In the genomic region with DNA sequence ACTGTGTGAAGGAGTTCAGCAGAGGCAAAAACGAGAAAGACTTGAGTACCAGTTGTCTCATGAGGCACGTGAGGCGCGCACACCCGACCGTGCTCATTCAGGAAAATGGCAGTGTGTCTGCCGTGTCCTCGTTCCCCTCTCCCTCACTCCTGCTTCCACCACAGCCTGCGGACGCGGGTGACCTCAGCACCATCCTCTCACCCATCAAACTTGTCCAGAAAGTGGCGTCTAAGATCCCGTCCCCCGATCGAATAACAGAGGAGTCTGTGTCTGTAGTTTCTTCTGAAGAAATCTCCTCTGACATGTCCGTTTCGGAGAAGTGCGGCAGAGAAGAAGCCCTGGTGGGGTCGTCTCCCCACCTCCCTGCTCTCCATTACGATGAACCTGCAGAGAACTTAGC, we compare ENCODE assay signal across 33 cellular contexts.
"Had no signal": no experiment of that assay in that cellular context is flagged by ENCODE, and none has a peak within 500 bp of the region (broad histone marks: within the 10 kb centered on the region; RNA-seq: fewer than 3 reads in every experiment).

No MANE protein-coding gene starts in this region.

- H3K4me3 Mint-ChIP-seq: activated CD4-positive, alpha-beta memory T cell treated with anti-CD3 and anti-CD28 coated beads, Interleukin-2, amount 10 ng/mL, durations not matched to agents 7 days and 5 days; activated CD8-positive, alpha-beta memory T cell treated with anti-CD3 and anti-CD28 coated beads, Interleukin-2, amount 10 ng/mL, durations not matched to agents 7 days and 5 days; activated naive CD4-positive, alpha-beta T cell treated with anti-CD3 and anti-CD28 coated beads, Interleukin-2, amount 50 U/mL, for 24 hours; activated naive CD8-positive, alpha-beta T cell treated with anti-CD3 and anti-CD28 coated beads, Interleukin-2, amount 10 ng/mL, durations not matched to agents 7 days and 5 days; T-cell had no signal

- H3K9ac ChIP-seq: KMS-11, SK-N-SH had no signal

- H3K9me3 ChIP-seq: body of pancreas, SJSA1, SK-N-SH had no signal

- H3K27me3 ChIP-seq: ascending aorta, body of pancreas, breast epithelium, SJSA1 had no signal

- DNase-seq: activated CD4-positive, alpha-beta memory T cell treated with anti-CD3 and anti-CD28 coated beads, Interleukin-2, amount 10 ng/mL, durations not matched to agents 7 days and 5 days; activated CD4-positive, alpha-beta T cell treated with anti-CD3 and anti-CD28 coated beads for 1 hour; activated CD4-positive, alpha-beta T cell treated with anti-CD3 and anti-CD28 coated beads for 48 hours; activated CD4-positive, CD25-positive, alpha-beta regulatory T cell; activated CD8-positive, alpha-beta memory T cell treated with anti-CD3 and anti-CD28 coated beads for 24 hours; activated CD8-positive, alpha-beta memory T cell treated with anti-CD3 and anti-CD28 coated beads, Interleukin-2, amount 10 ng/mL, durations not matched to agents 7 days and 5 days; activated CD8-positive, alpha-beta memory T cell treated with anti-CD3 and anti-CD28 coated beads, Interleukin-2, amount 50 U/mL, for 48 hours; activated gamma-delta T cell; activated naive CD4-positive, alpha-beta T cell treated with Interleukin-2 at 50 U/mL for 16 hours; activated naive CD8-positive, alpha-beta T cell treated with anti-CD3 and anti-CD28 coated beads, Interleukin-2, amount 10 ng/mL, durations not matched to agents 7 days and 5 days; activated T-cell treated with anti-CD3 and anti-CD28 coated beads, Interleukin-2, amount 50 U/mL, for 48 hours; amygdala; body of pancreas; MM.1S; MV-4-11; NCI-H1092; NCI-H1436 treated with DMSO at 0.1 percent for 48 hours; NCI-H1694 treated with DMSO at 0.1 percent for 48 hours; NCI-H2029; NCI-H345; NCI-H524 treated with DMSO at 0.1 percent for 48 hours; SHP77; SK-N-SH; T-cell; T-helper 2 cell; T-helper 9 cell had no signal

- H3K4me3 ChIP-seq: ascending aorta, body of pancreas, breast epithelium, SJSA1 had no signal

- H3K27me3 Mint-ChIP-seq: activated CD4-positive, alpha-beta memory T cell treated with anti-CD3 and anti-CD28 coated beads, Interleukin-2, amount 10 ng/mL, durations not matched to agents 7 days and 5 days; activated CD8-positive, alpha-beta memory T cell treated with anti-CD3 and anti-CD28 coated beads, Interleukin-2, amount 10 ng/mL, durations not matched to agents 7 days and 5 days; activated naive CD4-positive, alpha-beta T cell treated with anti-CD3 and anti-CD28 coated beads, Interleukin-2, amount 50 U/mL, for 24 hours; activated naive CD8-positive, alpha-beta T cell treated with anti-CD3 and anti-CD28 coated beads, Interleukin-2, amount 10 ng/mL, durations not matched to agents 7 days and 5 days; T-cell had no signal

- H3K4me2 ChIP-seq: KMS-11, SK-N-SH had no signal

- H3K4me1 ChIP-seq: ascending aorta, body of pancreas, breast epithelium, SJSA1 had no signal

- H3K9me3 Mint-ChIP-seq: activated CD4-positive, alpha-beta memory T cell treated with anti-CD3 and anti-CD28 coated beads, Interleukin-2, amount 10 ng/mL, durations not matched to agents 7 days and 5 days; activated naive CD4-positive, alpha-beta T cell treated with anti-CD3 and anti-CD28 coated beads, Interleukin-2, amount 50 U/mL, for 24 hours; activated naive CD8-positive, alpha-beta T cell treated with anti-CD3 and anti-CD28 coated beads, Interleukin-2, amount 10 ng/mL, durations not matched to agents 7 days and 5 days; T-cell had no signal

- H3K27ac ChIP-seq: ascending aorta, body of pancreas, breast epithelium, KMS-11, SJSA1, VCaP had no signal

- H3K36me3 ChIP-seq: breast epithelium had no signal

- ATAC-seq: activated CD8-positive, alpha-beta memory T cell treated with anti-CD3 and anti-CD28 coated beads, Interleukin-2, amount 10 ng/mL, durations not matched to agents 7 days and 5 days; body of pancreas; Panc1; T-cell had no signal

- H3K27ac Mint-ChIP-seq: activated CD4-positive, alpha-beta memory T cell treated with anti-CD3 and anti-CD28 coated beads, Interleukin-2, amount 10 ng/mL, durations not matched to agents 7 days and 5 days; activated CD8-positive, alpha-beta memory T cell treated with anti-CD3 and anti-CD28 coated beads, Interleukin-2, amount 10 ng/mL, durations not matched to agents 7 days and 5 days; activated naive CD4-positive, alpha-beta T cell treated with anti-CD3 and anti-CD28 coated beads, Interleukin-2, amount 50 U/mL, for 24 hours; activated naive CD8-positive, alpha-beta T cell treated with anti-CD3 and anti-CD28 coated beads, Interleukin-2, amount 10 ng/mL, durations not matched to agents 7 days and 5 days; T-cell had no signal
